8 cellular contexts compared by ENCODE assay signal in genomic region chr20:48828734-48829460, GRCh38. TPM values are rescaled to one million over a fixed set of nuclear protein-coding genes. Genes with fewer than 3 reads are reported as not detected.
DNase-seq lines count a peak whose midpoint lies in the region; ATAC-seq and TF ChIP-seq lines count a peak whose summit lies in the region.

No MANE protein-coding gene starts in this region.

- H3K79me2 ChIP-seq in mesendoderm (ENCODE audit: control insufficient read depth, insufficient read depth, low read length): peaks cover 27% of the 10 kb centered on the region

- no peak overlapping the region for H3K23ac ChIP-seq in mesendoderm (ENCODE audit: low read length)

- H3K36me3 ChIP-seq in left ventricle myocardium inferior: no peaks in the 10 kb centered on the region
- H3K36me3 ChIP-seq in mesendoderm (ENCODE audit: control insufficient read depth, insufficient read depth, low read length): no peaks in the 10 kb centered on the region
- no peaks in the 10 kb centered on the region for H3K36me3 ChIP-seq in upper lobe of left lung

- TF ChIP-seq CTCF in left ventricle myocardium inferior (IDR thresholded peaks at IDR 0.05; ENCODE audit: borderline replicate concordance) (no peak), astrocyte of the cerebellum (IDR thresholded peaks at IDR 0.05; ENCODE audit: low read depth, low read length, missing control alignments) (no peak), upper lobe of left lung (IDR thresholded peaks at IDR 0.05) (no peak)

- H4K8ac ChIP-seq in mesendoderm (ENCODE audit: low read depth, low read length): no peak overlapping the region

- H3K56ac ChIP-seq in mesendoderm (ENCODE audit: low read length): peak overlapping the region; percentile 94

- in situ Hi-C loops in astrocyte of the cerebellum (cut with HindIII; ENCODE audit: low sequenced_read_pairs): no loop called here

- H4K5ac ChIP-seq in mesendoderm (ENCODE audit: low read length): no peak overlapping the region

- WGBS in mesendoderm (ENCODE audit: extremely low coverage, insufficient coverage, low lambda C conversion rate): no CpG with 5 or more reads among the region's 11 CpGs
- 63 to 71% methylated on average over 11 of the region's 11 CpGs for WGBS in upper lobe of left lung, 2 donors

- H3K9me3 ChIP-seq in left ventricle myocardium inferior (replicated peaks) (no peaks in the 10 kb centered on the region), upper lobe of left lung (no peaks in the 10 kb centered on the region)

- H2BK120ac ChIP-seq in mesendoderm (ENCODE audit: low read depth, low read length): no peak overlapping the region

- H2BK5ac ChIP-seq in mesendoderm (ENCODE audit: low read length): peak overlapping the region; percentile 23

- peak overlapping the region; percentile 81 for H3K9ac ChIP-seq in mesendoderm (ENCODE audit: low read length)

- TF ChIP-seq POLR2A in upper lobe of left lung (IDR thresholded peaks at IDR 0.05): no peak

- no peak overlapping the region for H2BK15ac ChIP-seq in mesendoderm (replicated peaks; ENCODE audit: low read depth)

- peak overlapping the region; percentile 79 for H3K4me3 ChIP-seq in left ventricle myocardium inferior
- peak overlapping the region; percentile 68 for H3K4me3 ChIP-seq in astrocyte of the cerebellum (ENCODE audit: low read depth, low read length)
- H3K4me3 ChIP-seq in mesendoderm (ENCODE audit: low read length): peak overlapping the region; percentile 58
- H3K4me3 ChIP-seq in upper lobe of left lung: peak overlapping the region in 3 of 4 donors; percentile 62 to 86 (median 82)

- H3K4me2 ChIP-seq in mesendoderm (ENCODE audit: low read length): peak overlapping the region; percentile 12

- no peak for ATAC-seq in Right ventricle myocardium inferior
- ATAC-seq in upper lobe of left lung (ENCODE audit: low FRiP score in 2 of 2): no peak
- ATAC-seq in HG03571 (IDR thresholded peaks at IDR 0.05; ENCODE audit: unreplicated experiment): no peak
- ATAC-seq in GM21528 (IDR thresholded peaks at IDR 0.05; ENCODE audit: low FRiP score, unreplicated experiment): no peak

- peak overlapping the region; percentile 33 for H2AK5ac ChIP-seq in mesendoderm (ENCODE audit: low read length)

- intact Hi-C loops in left ventricle myocardium inferior (cut with micrococcal nuclease): no loop called here
- intact Hi-C loops in Right ventricle myocardium inferior (cut with DNase I): loop anchor here (5.0 kb wide), 3 partner anchors 67 to 172 kb away; no protein-coding TSS in a partner anchor

- H3K18ac ChIP-seq in mesendoderm (ENCODE audit: low read length): peak overlapping the region; percentile 97

- peak overlapping the region; percentile 84 for H3K4ac ChIP-seq in mesendoderm (ENCODE audit: low read depth, low read length)

- H3K27me3 ChIP-seq in left ventricle myocardium inferior (ENCODE audit: low read depth): peaks cover 7% of the 10 kb centered on the region
- H3K27me3 ChIP-seq in mesendoderm (ENCODE audit: insufficient read depth, low read length, poor library complexity): no peaks in the 10 kb centered on the region
- H3K27me3 ChIP-seq in upper lobe of left lung: peaks cover 0 to 3% (median 0%) of the 10 kb centered on the region in 4 donors

- H3K4me1 ChIP-seq in left ventricle myocardium inferior (peaks cover 61% of the 10 kb centered on the region), mesendoderm (ENCODE audit: control insufficient read depth, low read depth, low read length) (peaks cover 12% of the 10 kb centered on the region), upper lobe of left lung (peaks cover 13 to 50% (median 43%) of the 10 kb centered on the region in 4 donors)

- DNase-seq in left ventricle myocardium inferior: no peak
- DNase-seq in Right ventricle myocardium inferior (ENCODE audit: missing footprints): no peak
- no peak for DNase-seq in astrocyte of the cerebellum (ENCODE audit: low read depth)
- peak; percentile 37 for DNase-seq in mesendoderm
- no peak for DNase-seq in upper lobe of left lung
- no peak for DNase-seq in activated CD8-positive, alpha-beta memory T cell treated with anti-CD3 and anti-CD28 coated beads, Interleukin-2, amount 50 U/mL, for 48 hours

- H3K27ac ChIP-seq in left ventricle myocardium inferior (replicated peaks) (peak overlapping the region; percentile 87), mesendoderm (ENCODE audit: low read depth, low read length) (no peak overlapping the region), upper lobe of left lung (peak overlapping the region; percentile 64 to 79 (median 74))

- H3K79me1 ChIP-seq in mesendoderm (ENCODE audit: low read length): peaks cover 4% of the 10 kb centered on the region

- no peak for TF ChIP-seq EP300 in upper lobe of left lung (IDR thresholded peaks at IDR 0.05)

RNA-seq across cellular contexts. Expression of gene PREX1, which starts 1.1 kb away (rescaled TPM):
- 11.2 TPM for total RNA-seq in left ventricle myocardium inferior
- total RNA-seq in Right ventricle myocardium inferior: 11.0 TPM
- 20.7 TPM for polyA plus RNA-seq in mesendoderm (2013, experiment 1 of 2)
- 19.7 TPM for polyA plus RNA-seq in mesendoderm (2013, experiment 2 of 2)
- total RNA-seq in upper lobe of left lung: 100 to 1,000 TPM in 2 of 6 donors, 10 to 100 TPM in 4; 42.8 to 177 (median 74.6) TPM
